ENCODE assay signal across 23 cellular contexts in genomic region chr18:23811176-23811575, GRCh38.
"Had no signal": no experiment of that assay in that cellular context is flagged by ENCODE, and none has a peak within 500 bp of the region (broad histone marks: within the 10 kb centered on the region; RNA-seq: fewer than 3 reads in every experiment).

No MANE protein-coding gene starts in this region.

- H3K36me3 ChIP-seq: ascending aorta, brain microvascular endothelial cell, cardiac muscle cell, Peyer's patch, SJSA1 had no signal

- H3K27me3 ChIP-seq: ascending aorta, brain microvascular endothelial cell, cardiac muscle cell, Peyer's patch had no signal

- DNase-seq: activated CD8-positive, alpha-beta memory T cell treated with anti-CD3 and anti-CD28 coated beads, Interleukin-2, amount 50 U/mL, for 4 hours; activated naive CD4-positive, alpha-beta T cell treated with anti-CD3 and anti-CD28 coated beads, Interleukin-2, amount 50 U/mL, for 16 hours; activated T-cell treated with anti-CD3 and anti-CD28 coated beads, Interleukin-2, amount 50 U/mL, for 1 hour; amniotic stem cell; brain microvascular endothelial cell; KG1; NCI-H1092; NCI-H1417; NCI-H1694; NCI-H2029; NCI-H2107; NCI-H345; NCI-H510A; NCI-H526 treated with DMSO at 0.1 percent for 48 hours; NCI-H82; OCI-M1; Peyer's patch; SHP77 had no signal

- H3K27ac ChIP-seq: ascending aorta, brain microvascular endothelial cell, cardiac muscle cell, Peyer's patch, SJSA1 had no signal

- H3K4me3 Mint-ChIP-seq: activated CD4-positive, alpha-beta T cell treated with anti-CD3 and anti-CD28 coated beads, Interleukin-2, amount 10 ng/mL, durations not matched to agents 24 days and 14 days; T-helper 1 cell treated with Interleukin-12 subunit alpha and Interleukin-12 subunit beta and Interleukin-4 antibody, amounts not matched to agents 30 μg/mL and 1 μg/mL, for 36 hours had no signal

- H3K27ac Mint-ChIP-seq: activated CD4-positive, alpha-beta T cell treated with anti-CD3 and anti-CD28 coated beads, Interleukin-2, amount 10 ng/mL, durations not matched to agents 24 days and 14 days; T-helper 1 cell treated with Interleukin-12 subunit alpha and Interleukin-12 subunit beta and Interleukin-4 antibody, amounts not matched to agents 30 μg/mL and 1 μg/mL, for 36 hours had no signal

- H3K9me3 Mint-ChIP-seq: activated CD4-positive, alpha-beta T cell treated with anti-CD3 and anti-CD28 coated beads, Interleukin-2, amount 10 ng/mL, durations not matched to agents 24 days and 14 days; T-helper 1 cell treated with Interleukin-12 subunit alpha and Interleukin-12 subunit beta and Interleukin-4 antibody, amounts not matched to agents 30 μg/mL and 1 μg/mL, for 36 hours had no signal

- H3K4me3 ChIP-seq: ascending aorta, cardiac muscle cell, Peyer's patch, SJSA1 had no signal

- H3K4me1 ChIP-seq: ascending aorta, Peyer's patch, SJSA1 had no signal

- H3K9me3 ChIP-seq: ascending aorta, Peyer's patch, SJSA1 had no signal
